1 cellular context compared by ENCODE assay signal in the genomic region with DNA sequence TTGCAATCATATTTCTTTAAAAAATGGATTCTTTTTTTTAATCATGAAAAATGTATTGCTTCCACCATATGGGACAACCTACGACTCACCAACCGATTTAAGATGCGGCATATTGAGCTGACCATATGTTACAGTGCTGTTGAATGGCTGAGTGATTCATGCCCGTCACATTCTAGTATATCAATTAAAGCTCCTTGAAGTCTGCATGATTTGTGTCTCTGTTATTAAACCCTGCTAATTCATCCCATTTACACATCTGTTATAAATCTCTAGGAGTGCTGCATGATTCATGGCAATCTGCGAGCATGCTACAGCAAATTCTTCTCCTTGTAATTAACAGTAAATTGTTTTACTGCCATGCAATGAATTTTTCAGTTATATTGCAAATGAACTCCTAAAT.
TF ChIP-seq lines count a peak whose summit lies in the region.

No MANE protein-coding gene starts in this region.

TF ChIP-seq in H1, 55 proteins besides CTCF, POLR2A, EP300 and RAD21:
- TF ChIP-seq SP1 (IDR thresholded peaks at IDR 0.05; ENCODE audit: low read depth, low read length) = no peak
- no peak for TF ChIP-seq JUN (IDR thresholded peaks at IDR 0.05; ENCODE audit: low read depth, low read length)
- TF ChIP-seq RFX5 (IDR thresholded peaks at IDR 0.05; ENCODE audit: borderline replicate concordance, low read depth, low read length) = no peak
- TF ChIP-seq SAP30 (IDR thresholded peaks at IDR 0.05; ENCODE audit: insufficient read depth, insufficient replicate concordance, low read length) = no peak
- TF ChIP-seq HDAC6 (IDR thresholded peaks at IDR 0.05; ENCODE audit: low read depth, low read length) = no peak
- no peak for TF ChIP-seq RBBP5 (IDR thresholded peaks at IDR 0.05; ENCODE audit: borderline replicate concordance, low read depth, low read length)
- TF ChIP-seq CHD2 (IDR thresholded peaks at IDR 0.05; ENCODE audit: low read length) = no peak
- TF ChIP-seq, protein P1, sequence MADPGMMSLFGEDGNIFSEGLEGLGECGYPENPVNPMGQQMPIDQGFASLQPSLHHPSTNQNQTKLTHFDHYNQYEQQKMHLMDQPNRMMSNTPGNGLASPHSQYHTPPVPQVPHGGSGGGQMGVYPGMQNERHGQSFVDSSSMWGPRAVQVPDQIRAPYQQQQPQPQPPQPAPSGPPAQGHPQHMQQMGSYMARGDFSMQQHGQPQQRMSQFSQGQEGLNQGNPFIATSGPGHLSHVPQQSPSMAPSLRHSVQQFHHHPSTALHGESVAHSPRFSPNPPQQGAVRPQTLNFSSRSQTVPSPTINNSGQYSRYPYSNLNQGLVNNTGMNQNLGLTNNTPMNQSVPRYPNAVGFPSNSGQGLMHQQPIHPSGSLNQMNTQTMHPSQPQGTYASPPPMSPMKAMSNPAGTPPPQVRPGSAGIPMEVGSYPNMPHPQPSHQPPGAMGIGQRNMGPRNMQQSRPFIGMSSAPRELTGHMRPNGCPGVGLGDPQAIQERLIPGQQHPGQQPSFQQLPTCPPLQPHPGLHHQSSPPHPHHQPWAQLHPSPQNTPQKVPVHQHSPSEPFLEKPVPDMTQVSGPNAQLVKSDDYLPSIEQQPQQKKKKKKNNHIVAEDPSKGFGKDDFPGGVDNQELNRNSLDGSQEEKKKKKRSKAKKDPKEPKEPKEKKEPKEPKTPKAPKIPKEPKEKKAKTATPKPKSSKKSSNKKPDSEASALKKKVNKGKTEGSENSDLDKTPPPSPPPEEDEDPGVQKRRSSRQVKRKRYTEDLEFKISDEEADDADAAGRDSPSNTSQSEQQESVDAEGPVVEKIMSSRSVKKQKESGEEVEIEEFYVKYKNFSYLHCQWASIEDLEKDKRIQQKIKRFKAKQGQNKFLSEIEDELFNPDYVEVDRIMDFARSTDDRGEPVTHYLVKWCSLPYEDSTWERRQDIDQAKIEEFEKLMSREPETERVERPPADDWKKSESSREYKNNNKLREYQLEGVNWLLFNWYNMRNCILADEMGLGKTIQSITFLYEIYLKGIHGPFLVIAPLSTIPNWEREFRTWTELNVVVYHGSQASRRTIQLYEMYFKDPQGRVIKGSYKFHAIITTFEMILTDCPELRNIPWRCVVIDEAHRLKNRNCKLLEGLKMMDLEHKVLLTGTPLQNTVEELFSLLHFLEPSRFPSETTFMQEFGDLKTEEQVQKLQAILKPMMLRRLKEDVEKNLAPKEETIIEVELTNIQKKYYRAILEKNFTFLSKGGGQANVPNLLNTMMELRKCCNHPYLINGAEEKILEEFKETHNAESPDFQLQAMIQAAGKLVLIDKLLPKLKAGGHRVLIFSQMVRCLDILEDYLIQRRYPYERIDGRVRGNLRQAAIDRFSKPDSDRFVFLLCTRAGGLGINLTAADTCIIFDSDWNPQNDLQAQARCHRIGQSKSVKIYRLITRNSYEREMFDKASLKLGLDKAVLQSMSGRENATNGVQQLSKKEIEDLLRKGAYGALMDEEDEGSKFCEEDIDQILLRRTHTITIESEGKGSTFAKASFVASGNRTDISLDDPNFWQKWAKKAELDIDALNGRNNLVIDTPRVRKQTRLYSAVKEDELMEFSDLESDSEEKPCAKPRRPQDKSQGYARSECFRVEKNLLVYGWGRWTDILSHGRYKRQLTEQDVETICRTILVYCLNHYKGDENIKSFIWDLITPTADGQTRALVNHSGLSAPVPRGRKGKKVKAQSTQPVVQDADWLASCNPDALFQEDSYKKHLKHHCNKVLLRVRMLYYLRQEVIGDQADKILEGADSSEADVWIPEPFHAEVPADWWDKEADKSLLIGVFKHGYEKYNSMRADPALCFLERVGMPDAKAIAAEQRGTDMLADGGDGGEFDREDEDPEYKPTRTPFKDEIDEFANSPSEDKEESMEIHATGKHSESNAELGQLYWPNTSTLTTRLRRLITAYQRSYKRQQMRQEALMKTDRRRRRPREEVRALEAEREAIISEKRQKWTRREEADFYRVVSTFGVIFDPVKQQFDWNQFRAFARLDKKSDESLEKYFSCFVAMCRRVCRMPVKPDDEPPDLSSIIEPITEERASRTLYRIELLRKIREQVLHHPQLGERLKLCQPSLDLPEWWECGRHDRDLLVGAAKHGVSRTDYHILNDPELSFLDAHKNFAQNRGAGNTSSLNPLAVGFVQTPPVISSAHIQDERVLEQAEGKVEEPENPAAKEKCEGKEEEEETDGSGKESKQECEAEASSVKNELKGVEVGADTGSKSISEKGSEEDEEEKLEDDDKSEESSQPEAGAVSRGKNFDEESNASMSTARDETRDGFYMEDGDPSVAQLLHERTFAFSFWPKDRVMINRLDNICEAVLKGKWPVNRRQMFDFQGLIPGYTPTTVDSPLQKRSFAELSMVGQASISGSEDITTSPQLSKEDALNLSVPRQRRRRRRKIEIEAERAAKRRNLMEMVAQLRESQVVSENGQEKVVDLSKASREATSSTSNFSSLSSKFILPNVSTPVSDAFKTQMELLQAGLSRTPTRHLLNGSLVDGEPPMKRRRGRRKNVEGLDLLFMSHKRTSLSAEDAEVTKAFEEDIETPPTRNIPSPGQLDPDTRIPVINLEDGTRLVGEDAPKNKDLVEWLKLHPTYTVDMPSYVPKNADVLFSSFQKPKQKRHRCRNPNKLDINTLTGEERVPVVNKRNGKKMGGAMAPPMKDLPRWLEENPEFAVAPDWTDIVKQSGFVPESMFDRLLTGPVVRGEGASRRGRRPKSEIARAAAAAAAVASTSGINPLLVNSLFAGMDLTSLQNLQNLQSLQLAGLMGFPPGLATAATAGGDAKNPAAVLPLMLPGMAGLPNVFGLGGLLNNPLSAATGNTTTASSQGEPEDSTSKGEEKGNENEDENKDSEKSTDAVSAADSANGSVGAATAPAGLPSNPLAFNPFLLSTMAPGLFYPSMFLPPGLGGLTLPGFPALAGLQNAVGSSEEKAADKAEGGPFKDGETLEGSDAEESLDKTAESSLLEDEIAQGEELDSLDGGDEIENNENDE (IDR thresholded peaks at IDR 0.05; ENCODE audit: insufficient replicate concordance, low read length) = no peak
- TF ChIP-seq SIRT6 (IDR thresholded peaks at IDR 0.05; ENCODE audit: low read length) = no peak
- TF ChIP-seq RNF2 (IDR thresholded peaks at IDR 0.05; ENCODE audit: borderline replicate concordance, low read depth, low read length, missing control alignments, poor library complexity, severe bottlenecking) = no peak
- no peak for TF ChIP-seq TBP (IDR thresholded peaks at IDR 0.05; ENCODE audit: low read depth, low read length)
- no peak for TF ChIP-seq KDM5A (IDR thresholded peaks at IDR 0.05; ENCODE audit: low read length)
- no peak for TF ChIP-seq SIN3A (conservative IDR thresholded peaks at IDR 0.05 in 1 of 2, IDR thresholded peaks at IDR 0.05 in 1 of 2; ENCODE audit: low read depth in 1 of 2, low read length in 2 of 2)
- TF ChIP-seq ASH2L (IDR thresholded peaks at IDR 0.05; ENCODE audit: low read length) = no peak
- no peak for TF ChIP-seq CREB1 (IDR thresholded peaks at IDR 0.05)
- no peak for TF ChIP-seq TAF1 (IDR thresholded peaks at IDR 0.05; ENCODE audit: low read depth, low read length)
- TF ChIP-seq CBX5 (IDR thresholded peaks at IDR 0.05; ENCODE audit: low read depth, low read length) = no peak
- no peak for TF ChIP-seq NANOG (IDR thresholded peaks at IDR 0.05; ENCODE audit: insufficient read depth, low read depth, low read length, poor library complexity, severe bottlenecking)
- TF ChIP-seq CEBPB (IDR thresholded peaks at IDR 0.05; ENCODE audit: low read depth, low read length) = no peak
- no peak for TF ChIP-seq POU5F1 (IDR thresholded peaks at IDR 0.05; ENCODE audit: low read depth, low read length)
